ENCODE assay signal across 1 cellular context in genomic region chr13:27271572-27272096, GRCh38.
TF ChIP-seq lines count a peak whose summit lies in the region.

No MANE protein-coding gene starts in this region.

TF ChIP-seq in K562, 482 proteins besides CTCF, POLR2A, EP300 and RAD21:
- no peak for TF ChIP-seq PHF21A (IDR thresholded peaks at IDR 0.05; ENCODE audit: borderline replicate concordance, low read depth)
- TF ChIP-seq SLC30A9 (CRISPR knock-in tag; IDR thresholded peaks at IDR 0.05) = no peak
- TF ChIP-seq KDM1A (IDR thresholded peaks at IDR 0.05) = no peak
- no peak for TF ChIP-seq ASH1L (IDR thresholded peaks at IDR 0.05; ENCODE audit: borderline replicate concordance, low read depth, partially characterized antibody)
- no peak for TF ChIP-seq ZNF518B (CRISPR knock-in tag; IDR thresholded peaks at IDR 0.05)
- TF ChIP-seq XRCC4 (IDR thresholded peaks at IDR 0.05; ENCODE audit: extremely low read depth, insufficient read depth, insufficient read length) = no peak
- TF ChIP-seq GABPB1 (CRISPR knock-in tag; IDR thresholded peaks at IDR 0.05) = no peak
- no peak for TF ChIP-seq ZNF586 (CRISPR knock-in tag; conservative IDR thresholded peaks at IDR 0.05)
- no peak for TF ChIP-seq RNF2 (IDR thresholded peaks at IDR 0.05)
- TF ChIP-seq NCOA4 (IDR thresholded peaks at IDR 0.05; ENCODE audit: partially characterized antibody) = no peak
- no peak for TF ChIP-seq KDM2B (CRISPR knock-in tag; IDR thresholded peaks at IDR 0.05)
- no peak for TF ChIP-seq MYBL2 (IDR thresholded peaks at IDR 0.05; ENCODE audit: low read depth)
- TF ChIP-seq MYBL2 (CRISPR knock-in tag; IDR thresholded peaks at IDR 0.05; ENCODE audit: borderline replicate concordance) = no peak
- TF ChIP-seq BRD4 (IDR thresholded peaks at IDR 0.05) = no peak
- TF ChIP-seq POLR2H (tag; IDR thresholded peaks at IDR 0.05; ENCODE audit: low read depth) = no peak
